ENCODE assay signal across 1 cellular context in the genomic region with DNA sequence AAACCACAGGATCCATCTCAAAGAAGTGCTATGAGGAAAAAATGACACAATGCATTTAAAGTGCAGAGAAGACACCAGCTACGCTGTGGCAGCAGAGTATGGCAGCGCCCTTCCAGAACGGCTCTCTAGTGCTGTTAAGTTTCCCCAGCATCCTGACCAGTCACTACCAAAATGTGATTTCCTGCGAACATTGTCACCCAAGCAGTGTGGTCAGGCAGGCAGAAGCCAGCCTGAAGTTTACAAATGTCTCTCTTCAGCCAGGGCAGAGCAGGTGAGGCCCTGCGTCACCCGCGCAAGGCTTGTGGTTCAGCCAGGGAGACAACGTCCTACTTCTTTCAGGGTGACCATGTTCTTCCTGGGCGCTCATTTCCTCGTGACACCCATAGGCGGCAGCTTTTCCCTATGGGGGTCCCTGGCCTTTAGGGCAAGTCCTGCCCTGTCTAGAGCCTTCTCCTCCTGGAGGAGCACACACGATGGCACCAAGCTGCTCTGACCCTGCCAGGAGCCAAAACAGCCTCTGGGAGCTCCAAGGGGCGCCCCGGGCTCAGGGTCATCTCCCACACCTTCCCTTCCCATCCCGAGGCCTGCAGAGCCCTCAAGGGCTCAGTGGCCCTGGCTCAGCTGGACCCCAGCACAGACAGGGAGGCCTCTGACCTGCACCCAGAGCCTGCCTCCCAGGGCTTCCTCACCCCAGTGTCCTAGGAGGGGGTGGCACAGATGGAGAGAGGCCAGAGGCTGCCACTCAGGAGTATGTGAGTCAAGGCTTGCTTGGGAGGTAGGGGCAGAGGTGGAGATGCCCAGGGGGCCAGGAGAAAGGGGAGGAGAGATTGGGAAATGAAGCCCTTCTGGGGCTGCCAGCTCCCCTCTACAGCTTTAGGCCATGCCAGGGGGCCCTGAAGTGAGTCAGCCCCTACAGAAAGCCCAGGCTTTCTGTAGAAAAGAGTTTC.
TF ChIP-seq lines count a peak whose summit lies in the region.

No MANE protein-coding gene starts in this region.

TF ChIP-seq in HepG2, 621 proteins besides CTCF, POLR2A, EP300 and RAD21 (continued from another document and continues in another):
- TF ChIP-seq, protein P1, sequence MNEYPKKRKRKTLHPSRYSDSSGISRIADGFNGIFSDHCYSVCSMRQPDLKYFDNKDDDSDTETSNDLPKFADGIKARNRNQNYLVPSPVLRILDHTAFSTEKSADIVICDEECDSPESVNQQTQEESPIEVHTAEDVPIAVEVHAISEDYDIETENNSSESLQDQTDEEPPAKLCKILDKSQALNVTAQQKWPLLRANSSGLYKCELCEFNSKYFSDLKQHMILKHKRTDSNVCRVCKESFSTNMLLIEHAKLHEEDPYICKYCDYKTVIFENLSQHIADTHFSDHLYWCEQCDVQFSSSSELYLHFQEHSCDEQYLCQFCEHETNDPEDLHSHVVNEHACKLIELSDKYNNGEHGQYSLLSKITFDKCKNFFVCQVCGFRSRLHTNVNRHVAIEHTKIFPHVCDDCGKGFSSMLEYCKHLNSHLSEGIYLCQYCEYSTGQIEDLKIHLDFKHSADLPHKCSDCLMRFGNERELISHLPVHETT (CRISPR knock-in tag; conservative IDR thresholded peaks at IDR 0.05), result no peak; the same call in 1 of the 2 replicates
- TF ChIP-seq ATF7-NPFF (CRISPR knock-in tag; IDR thresholded peaks at IDR 0.05; ENCODE audit: low read depth) (no peak), ZNF878 (CRISPR knock-in tag; IDR thresholded peaks at IDR 0.05) (no peak), NFIB (CRISPR knock-in tag; IDR thresholded peaks at IDR 0.05; ENCODE audit: borderline replicate concordance) (no peak), HOXA5 (CRISPR knock-in tag; IDR thresholded peaks at IDR 0.05) (peak; percentile 23), HNF4G (IDR thresholded peaks at IDR 0.05; ENCODE audit: borderline replicate concordance, low read depth, low read length) (peak; percentile 25; the same call in 1 of the 2 replicates), HNF4G (CRISPR knock-in tag; IDR thresholded peaks at IDR 0.05; ENCODE audit: borderline replicate concordance, low read depth) (no peak), ZNF891 (CRISPR knock-in tag; IDR thresholded peaks at IDR 0.05) (no peak), RBAK (CRISPR knock-in tag; IDR thresholded peaks at IDR 0.05) (no peak), ZNF326 (CRISPR knock-in tag; IDR thresholded peaks at IDR 0.05; ENCODE audit: borderline replicate concordance) (no peak), ZNF224 (CRISPR knock-in tag; IDR thresholded peaks at IDR 0.05) (no peak), ZFX (CRISPR knock-in tag; IDR thresholded peaks at IDR 0.05; ENCODE audit: low read depth) (peak; percentile 78; the same call in 1 of the 2 replicates), NFYC (CRISPR knock-in tag; IDR thresholded peaks at IDR 0.05) (peak; percentile 19; the same call in 1 of the 2 replicates), ZNF235 (CRISPR knock-in tag; IDR thresholded peaks at IDR 0.05; ENCODE audit: borderline replicate concordance) (0 out of 2 replicates have a peak, but pooled peaks have one; percentile 33), YEATS2 (CRISPR knock-in tag; IDR thresholded peaks at IDR 0.05; ENCODE audit: borderline replicate concordance) (peak; percentile 50; the same call in 1 of the 2 replicates), ZNF839 (CRISPR knock-in tag; IDR thresholded peaks at IDR 0.05; ENCODE audit: borderline replicate concordance) (peak; percentile 88; the same call in 1 of the 2 replicates), ZNF775 (CRISPR knock-in tag; IDR thresholded peaks at IDR 0.05; ENCODE audit: borderline replicate concordance) (no peak), U2AF2 (IDR thresholded peaks at IDR 0.05; ENCODE audit: low read depth, low read length) (no peak), ZNF333 (CRISPR knock-in tag; IDR thresholded peaks at IDR 0.05; ENCODE audit: borderline replicate concordance) (peak; percentile 89; the same call in 1 of the 2 replicates), KDM5B (CRISPR knock-in tag; IDR thresholded peaks at IDR 0.05; ENCODE audit: borderline replicate concordance) (peak; percentile 76; the same call in 1 of the 2 replicates), NR2F2 (IDR thresholded peaks at IDR 0.05; ENCODE audit: borderline replicate concordance, low read depth) (no peak), ZNF225 (CRISPR knock-in tag; IDR thresholded peaks at IDR 0.05) (no peak; the same call in 1 of the 2 replicates), SPEN (CRISPR knock-in tag; IDR thresholded peaks at IDR 0.05; ENCODE audit: low read depth) (no peak; the same call in 1 of the 2 replicates), SATB2 (CRISPR knock-in tag; IDR thresholded peaks at IDR 0.05) (peak; percentile 45; the same call in 1 of the 2 replicates), SMAD1 (CRISPR knock-in tag; IDR thresholded peaks at IDR 0.05; ENCODE audit: borderline replicate concordance, low read depth) (peak; percentile 85), FIP1L1 (IDR thresholded peaks at IDR 0.05; ENCODE audit: borderline replicate concordance, insufficient read depth, low read depth, low read length) (no peak), CHD4 (IDR thresholded peaks at IDR 0.05; ENCODE audit: borderline replicate concordance, low read length) (peak; percentile 19; the same call in 1 of the 2 replicates), PCBP2 (optimal IDR thresholded peaks at IDR 0.05; ENCODE audit: low read depth, low read length, poor library complexity, severe bottlenecking) (no peak), JDP2 (CRISPR knock-in tag; IDR thresholded peaks at IDR 0.05; ENCODE audit: borderline replicate concordance) (no peak), ZNF776 (CRISPR knock-in tag; IDR thresholded peaks at IDR 0.05) (0 out of 2 replicates have a peak, but pooled peaks have one; percentile 47), HNRNPLL (IDR thresholded peaks at IDR 0.05; ENCODE audit: low read depth, low read length, poor library complexity, severe bottlenecking) (peak; percentile 83), MED8 (CRISPR knock-in tag; IDR thresholded peaks at IDR 0.05; ENCODE audit: insufficient replicate concordance) (no peak)
- TF ChIP-seq, protein P2, sequence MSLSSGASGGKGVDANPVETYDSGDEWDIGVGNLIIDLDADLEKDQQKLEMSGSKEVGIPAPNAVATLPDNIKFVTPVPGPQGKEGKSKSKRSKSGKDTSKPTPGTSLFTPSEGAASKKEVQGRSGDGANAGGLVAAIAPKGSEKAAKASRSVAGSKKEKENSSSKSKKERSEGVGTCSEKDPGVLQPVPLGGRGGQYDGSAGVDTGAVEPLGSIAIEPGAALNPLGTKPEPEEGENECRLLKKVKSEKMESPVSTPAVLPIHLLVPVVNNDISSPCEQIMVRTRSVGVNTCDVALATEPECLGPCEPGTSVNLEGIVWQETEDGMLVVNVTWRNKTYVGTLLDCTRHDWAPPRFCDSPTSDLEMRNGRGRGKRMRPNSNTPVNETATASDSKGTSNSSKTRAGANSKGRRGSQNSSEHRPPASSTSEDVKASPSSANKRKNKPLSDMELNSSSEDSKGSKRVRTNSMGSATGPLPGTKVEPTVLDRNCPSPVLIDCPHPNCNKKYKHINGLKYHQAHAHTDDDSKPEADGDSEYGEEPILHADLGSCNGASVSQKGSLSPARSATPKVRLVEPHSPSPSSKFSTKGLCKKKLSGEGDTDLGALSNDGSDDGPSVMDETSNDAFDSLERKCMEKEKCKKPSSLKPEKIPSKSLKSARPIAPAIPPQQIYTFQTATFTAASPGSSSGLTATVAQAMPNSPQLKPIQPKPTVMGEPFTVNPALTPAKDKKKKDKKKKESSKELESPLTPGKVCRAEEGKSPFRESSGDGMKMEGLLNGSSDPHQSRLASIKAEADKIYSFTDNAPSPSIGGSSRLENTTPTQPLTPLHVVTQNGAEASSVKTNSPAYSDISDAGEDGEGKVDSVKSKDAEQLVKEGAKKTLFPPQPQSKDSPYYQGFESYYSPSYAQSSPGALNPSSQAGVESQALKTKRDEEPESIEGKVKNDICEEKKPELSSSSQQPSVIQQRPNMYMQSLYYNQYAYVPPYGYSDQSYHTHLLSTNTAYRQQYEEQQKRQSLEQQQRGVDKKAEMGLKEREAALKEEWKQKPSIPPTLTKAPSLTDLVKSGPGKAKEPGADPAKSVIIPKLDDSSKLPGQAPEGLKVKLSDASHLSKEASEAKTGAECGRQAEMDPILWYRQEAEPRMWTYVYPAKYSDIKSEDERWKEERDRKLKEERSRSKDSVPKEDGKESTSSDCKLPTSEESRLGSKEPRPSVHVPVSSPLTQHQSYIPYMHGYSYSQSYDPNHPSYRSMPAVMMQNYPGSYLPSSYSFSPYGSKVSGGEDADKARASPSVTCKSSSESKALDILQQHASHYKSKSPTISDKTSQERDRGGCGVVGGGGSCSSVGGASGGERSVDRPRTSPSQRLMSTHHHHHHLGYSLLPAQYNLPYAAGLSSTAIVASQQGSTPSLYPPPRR (CRISPR knock-in tag; IDR thresholded peaks at IDR 0.05; ENCODE audit: borderline replicate concordance), result peak; percentile 51; the same call in 1 of the 2 replicates
- TF ChIP-seq, protein P3, sequence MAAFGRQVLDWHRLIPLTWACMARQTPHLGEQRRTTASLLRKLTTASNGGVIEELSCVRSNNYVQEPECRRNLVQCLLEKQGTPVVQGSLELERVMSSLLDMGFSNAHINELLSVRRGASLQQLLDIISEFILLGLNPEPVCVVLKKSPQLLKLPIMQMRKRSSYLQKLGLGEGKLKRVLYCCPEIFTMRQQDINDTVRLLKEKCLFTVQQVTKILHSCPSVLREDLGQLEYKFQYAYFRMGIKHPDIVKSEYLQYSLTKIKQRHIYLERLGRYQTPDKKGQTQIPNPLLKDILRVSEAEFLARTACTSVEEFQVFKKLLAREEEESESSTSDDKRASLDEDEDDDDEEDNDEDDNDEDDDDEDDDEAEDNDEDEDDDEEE (CRISPR knock-in tag; IDR thresholded peaks at IDR 0.05), result no peak
- TF ChIP-seq, protein P4, sequence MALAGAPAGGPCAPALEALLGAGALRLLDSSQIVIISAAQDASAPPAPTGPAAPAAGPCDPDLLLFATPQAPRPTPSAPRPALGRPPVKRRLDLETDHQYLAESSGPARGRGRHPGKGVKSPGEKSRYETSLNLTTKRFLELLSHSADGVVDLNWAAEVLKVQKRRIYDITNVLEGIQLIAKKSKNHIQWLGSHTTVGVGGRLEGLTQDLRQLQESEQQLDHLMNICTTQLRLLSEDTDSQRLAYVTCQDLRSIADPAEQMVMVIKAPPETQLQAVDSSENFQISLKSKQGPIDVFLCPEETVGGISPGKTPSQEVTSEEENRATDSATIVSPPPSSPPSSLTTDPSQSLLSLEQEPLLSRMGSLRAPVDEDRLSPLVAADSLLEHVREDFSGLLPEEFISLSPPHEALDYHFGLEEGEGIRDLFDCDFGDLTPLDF (CRISPR knock-in tag; IDR thresholded peaks at IDR 0.05), result no peak; the same call in 1 of the 2 replicates
- TF ChIP-seq, protein P5, sequence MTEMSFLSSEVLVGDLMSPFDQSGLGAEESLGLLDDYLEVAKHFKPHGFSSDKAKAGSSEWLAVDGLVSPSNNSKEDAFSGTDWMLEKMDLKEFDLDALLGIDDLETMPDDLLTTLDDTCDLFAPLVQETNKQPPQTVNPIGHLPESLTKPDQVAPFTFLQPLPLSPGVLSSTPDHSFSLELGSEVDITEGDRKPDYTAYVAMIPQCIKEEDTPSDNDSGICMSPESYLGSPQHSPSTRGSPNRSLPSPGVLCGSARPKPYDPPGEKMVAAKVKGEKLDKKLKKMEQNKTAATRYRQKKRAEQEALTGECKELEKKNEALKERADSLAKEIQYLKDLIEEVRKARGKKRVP (CRISPR knock-in tag; IDR thresholded peaks at IDR 0.05), result no peak
- TF ChIP-seq, protein P6, sequence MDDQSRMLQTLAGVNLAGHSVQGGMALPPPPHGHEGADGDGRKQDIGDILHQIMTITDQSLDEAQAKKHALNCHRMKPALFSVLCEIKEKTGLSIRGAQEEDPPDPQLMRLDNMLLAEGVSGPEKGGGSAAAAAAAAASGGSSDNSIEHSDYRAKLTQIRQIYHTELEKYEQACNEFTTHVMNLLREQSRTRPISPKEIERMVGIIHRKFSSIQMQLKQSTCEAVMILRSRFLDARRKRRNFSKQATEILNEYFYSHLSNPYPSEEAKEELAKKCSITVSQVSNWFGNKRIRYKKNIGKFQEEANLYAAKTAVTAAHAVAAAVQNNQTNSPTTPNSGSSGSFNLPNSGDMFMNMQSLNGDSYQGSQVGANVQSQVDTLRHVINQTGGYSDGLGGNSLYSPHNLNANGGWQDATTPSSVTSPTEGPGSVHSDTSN (CRISPR knock-in tag; IDR thresholded peaks at IDR 0.05; ENCODE audit: borderline replicate concordance), result no peak
- TF ChIP-seq, protein P7, sequence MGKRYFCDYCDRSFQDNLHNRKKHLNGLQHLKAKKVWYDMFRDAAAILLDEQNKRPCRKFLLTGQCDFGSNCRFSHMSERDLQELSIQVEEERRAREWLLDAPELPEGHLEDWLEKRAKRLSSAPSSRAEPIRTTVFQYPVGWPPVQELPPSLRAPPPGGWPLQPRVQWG (CRISPR knock-in tag; IDR thresholded peaks at IDR 0.05; ENCODE audit: borderline replicate concordance, low read depth), result no peak
- TF ChIP-seq, protein P8, sequence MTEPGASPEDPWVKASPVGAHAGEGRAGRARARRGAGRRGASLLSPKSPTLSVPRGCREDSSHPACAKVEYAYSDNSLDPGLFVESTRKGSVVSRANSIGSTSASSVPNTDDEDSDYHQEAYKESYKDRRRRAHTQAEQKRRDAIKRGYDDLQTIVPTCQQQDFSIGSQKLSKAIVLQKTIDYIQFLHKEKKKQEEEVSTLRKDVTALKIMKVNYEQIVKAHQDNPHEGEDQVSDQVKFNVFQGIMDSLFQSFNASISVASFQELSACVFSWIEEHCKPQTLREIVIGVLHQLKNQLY (CRISPR knock-in tag; IDR thresholded peaks at IDR 0.05), result 0 out of 2 replicates have a peak, but pooled peaks have one; percentile 55
- TF ChIP-seq, protein P9, sequence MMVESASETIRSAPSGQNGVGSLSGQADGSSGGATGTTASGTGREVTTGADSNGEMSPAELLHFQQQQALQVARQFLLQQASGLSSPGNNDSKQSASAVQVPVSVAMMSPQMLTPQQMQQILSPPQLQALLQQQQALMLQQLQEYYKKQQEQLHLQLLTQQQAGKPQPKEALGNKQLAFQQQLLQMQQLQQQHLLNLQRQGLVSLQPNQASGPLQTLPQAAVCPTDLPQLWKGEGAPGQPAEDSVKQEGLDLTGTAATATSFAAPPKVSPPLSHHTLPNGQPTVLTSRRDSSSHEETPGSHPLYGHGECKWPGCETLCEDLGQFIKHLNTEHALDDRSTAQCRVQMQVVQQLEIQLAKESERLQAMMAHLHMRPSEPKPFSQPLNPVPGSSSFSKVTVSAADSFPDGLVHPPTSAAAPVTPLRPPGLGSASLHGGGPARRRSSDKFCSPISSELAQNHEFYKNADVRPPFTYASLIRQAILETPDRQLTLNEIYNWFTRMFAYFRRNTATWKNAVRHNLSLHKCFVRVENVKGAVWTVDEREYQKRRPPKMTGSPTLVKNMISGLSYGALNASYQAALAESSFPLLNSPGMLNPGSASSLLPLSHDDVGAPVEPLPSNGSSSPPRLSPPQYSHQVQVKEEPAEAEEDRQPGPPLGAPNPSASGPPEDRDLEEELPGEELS (CRISPR knock-in tag; IDR thresholded peaks at IDR 0.05), result no peak; the same call in 1 of the 2 replicates
